8 cellular contexts compared by ENCODE assay signal in genomic region chr3:33718595-33718907, GRCh38. TPM values are rescaled to one million over a fixed set of nuclear protein-coding genes. Genes with fewer than 3 reads are reported as not detected.
DNase-seq lines count a peak whose midpoint lies in the region; ATAC-seq and TF ChIP-seq lines count a peak whose summit lies in the region.

No MANE protein-coding gene starts in this region.

- H3K9me3 Mint-ChIP-seq in endothelial cell (ENCODE audit: unreplicated experiment) = no peaks in the 10 kb centered on the region

- peak overlapping the region; percentile 78 for H3K4me3 ChIP-seq in NT2/D1 (ENCODE audit: insufficient read length, low read depth)
- peak overlapping the region; percentile 67 to 84 for H3K4me3 ChIP-seq in neutrophil (ENCODE audit: low read depth in 1 of 2, low read length in 1 of 2)

- peaks cover 24% of the 10 kb centered on the region for H3K4me1 Mint-ChIP-seq in endothelial cell (ENCODE audit: unreplicated experiment)

- peak overlapping the region; percentile 90 for H3K27ac ChIP-seq in neutrophil

- DNase-seq in NT2/D1 (ENCODE audit: low read depth, low spot score) (no peak), endothelial cell (ENCODE audit: low spot score) (no peak), activated gamma-delta T cell (lab: John Stamatoyannopoulos, UW) (no peak), NCI-H2029 treated with DMSO at 0.1 percent for 48 hours (lab: John Stamatoyannopoulos, UW) (no peak), NOMO-1 (lab: John Stamatoyannopoulos, UW; ENCODE audit: unreplicated experiment in 2 of 2) (no peak)

- H3K9me3 ChIP-seq in NT2/D1 (ENCODE audit: insufficient read depth, low read length) (no peaks in the 10 kb centered on the region), neutrophil (no peaks in the 10 kb centered on the region)

- peak overlapping the region; percentile 94 for H3K4me3 Mint-ChIP-seq in endothelial cell (ENCODE audit: unreplicated experiment)

- peaks cover 5% of the 10 kb centered on the region for H3K36me3 Mint-ChIP-seq in endothelial cell (ENCODE audit: low read depth, unreplicated experiment)

- H3K27me3 ChIP-seq in NT2/D1 (ENCODE audit: insufficient read depth, insufficient read length) (no peaks in the 10 kb centered on the region), neutrophil (no peaks in the 10 kb centered on the region)

- peak overlapping the region; percentile 91 for H3K9ac ChIP-seq in NT2/D1 (ENCODE audit: insufficient read length, low read depth)

- peaks cover 4% of the 10 kb centered on the region for H3K27me3 Mint-ChIP-seq in endothelial cell (ENCODE audit: unreplicated experiment)

- ATAC-seq in GM19023 (IDR thresholded peaks at IDR 0.05; ENCODE audit: unreplicated experiment) (peak; percentile 2), HG03097 (IDR thresholded peaks at IDR 0.05; ENCODE audit: low FRiP score, unreplicated experiment) (no peak)

- no peak for TF ChIP-seq CTCF in endothelial cell (IDR thresholded peaks at IDR 0.05; ENCODE audit: unreplicated experiment)
- no peak for TF ChIP-seq CTCF in neutrophil (IDR thresholded peaks at IDR 0.05)

- no peaks in the 10 kb centered on the region for H3K4me1 ChIP-seq in NT2/D1 (ENCODE audit: insufficient read depth, insufficient read length)
- H3K4me1 ChIP-seq in neutrophil (ENCODE audit: control insufficient read depth in 1 of 2, insufficient read depth in 1 of 2, low read depth in 1 of 2, low read length in 1 of 2) = peaks cover 15 to 19% of the 10 kb centered on the region in 2 experiments

- peak overlapping the region; percentile 94 for H3K27ac Mint-ChIP-seq in endothelial cell (ENCODE audit: unreplicated experiment)

- H3K36me3 ChIP-seq in NT2/D1 (ENCODE audit: insufficient read depth, insufficient read length, low read length) (peaks cover 3% of the 10 kb centered on the region), neutrophil (no peaks in the 10 kb centered on the region)

RNA-seq across cellular contexts. Expression of gene CLASP2, which starts 0.5 kb away (rescaled TPM):
- 42.0 TPM for total RNA-seq in endothelial cell (ENCODE audit: unreplicated experiment)
